5 cellular contexts compared by ENCODE assay signal in genomic region chr5:146533882-146534281, GRCh38. TPM values are rescaled to one million over a fixed set of nuclear protein-coding genes. Genes with fewer than 3 reads are reported as not detected.
"Had no signal": no experiment of that assay in that cellular context is flagged by ENCODE, and none has a peak within 500 bp of the region (broad histone marks: within the 10 kb centered on the region; RNA-seq: fewer than 3 reads in every experiment).

No MANE protein-coding gene starts in this region.

- H3K36me3 Mint-ChIP-seq: IgD-negative memory B cell had no signal

- H3K36me3 ChIP-seq: HAP-1 had no signal

- H3K4me2 ChIP-seq: KMS-11 had no signal

- H3K4me1 ChIP-seq: HAP-1 had no signal

- H3K4me3 ChIP-seq: HAP-1 had no signal

- H3K4me3 Mint-ChIP-seq: IgD-negative memory B cell had no signal

- H3K9ac ChIP-seq: KMS-11 had no signal

- H3K27ac ChIP-seq: KMS-11 had no signal

- H3K9me3 ChIP-seq: HAP-1 had no signal

- H3K27ac Mint-ChIP-seq: IgD-negative memory B cell had no signal

- H3K9me3 Mint-ChIP-seq: IgD-negative memory B cell had no signal

RNA-seq across cellular contexts. Expression of gene GPR151, which starts 17.9 kb away (rescaled TPM):
- total RNA-seq: HepG2, HT-29 had no signal
- polyA plus RNA-seq: HepG2, IgD-negative memory B cell had no signal
